ENCODE assay signal across 2 cellular contexts in the genomic region with DNA sequence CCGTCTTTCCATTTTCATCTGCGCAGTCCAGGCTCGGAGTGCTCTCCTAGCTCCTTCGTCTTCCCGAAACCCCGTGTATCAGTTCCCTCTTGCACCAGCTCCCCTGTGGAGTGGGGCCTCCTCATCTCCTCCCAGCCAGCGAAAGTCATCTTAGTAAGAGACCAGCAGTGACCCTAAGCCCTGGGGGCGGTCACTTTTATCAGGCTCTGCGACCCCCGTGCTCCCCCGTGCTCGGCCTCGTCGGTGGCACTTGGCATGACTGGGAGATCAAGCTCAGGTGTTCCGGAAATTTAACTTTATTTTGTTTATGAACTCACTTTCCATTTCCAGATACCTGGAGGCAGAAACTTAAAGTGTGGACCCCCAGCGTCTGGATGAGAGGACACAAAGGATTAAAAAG.
TF ChIP-seq lines count a peak whose summit lies in the region.

No MANE protein-coding gene starts in this region.

TF ChIP-seq in liver, 16 proteins besides CTCF, POLR2A, EP300 and RAD21:
- TF ChIP-seq SP1 (IDR thresholded peaks at IDR 0.05), result no peak

TF ChIP-seq in HepG2, 621 proteins besides CTCF, POLR2A, EP300 and RAD21:
- TF ChIP-seq ZFP82 (CRISPR knock-in tag; IDR thresholded peaks at IDR 0.05; ENCODE audit: borderline replicate concordance) (no peak), HOXA7 (CRISPR knock-in tag; IDR thresholded peaks at IDR 0.05) (no peak), ZNF792 (CRISPR knock-in tag; IDR thresholded peaks at IDR 0.05) (no peak)
